ENCODE assay signal across 20 cellular contexts in the genomic region with DNA sequence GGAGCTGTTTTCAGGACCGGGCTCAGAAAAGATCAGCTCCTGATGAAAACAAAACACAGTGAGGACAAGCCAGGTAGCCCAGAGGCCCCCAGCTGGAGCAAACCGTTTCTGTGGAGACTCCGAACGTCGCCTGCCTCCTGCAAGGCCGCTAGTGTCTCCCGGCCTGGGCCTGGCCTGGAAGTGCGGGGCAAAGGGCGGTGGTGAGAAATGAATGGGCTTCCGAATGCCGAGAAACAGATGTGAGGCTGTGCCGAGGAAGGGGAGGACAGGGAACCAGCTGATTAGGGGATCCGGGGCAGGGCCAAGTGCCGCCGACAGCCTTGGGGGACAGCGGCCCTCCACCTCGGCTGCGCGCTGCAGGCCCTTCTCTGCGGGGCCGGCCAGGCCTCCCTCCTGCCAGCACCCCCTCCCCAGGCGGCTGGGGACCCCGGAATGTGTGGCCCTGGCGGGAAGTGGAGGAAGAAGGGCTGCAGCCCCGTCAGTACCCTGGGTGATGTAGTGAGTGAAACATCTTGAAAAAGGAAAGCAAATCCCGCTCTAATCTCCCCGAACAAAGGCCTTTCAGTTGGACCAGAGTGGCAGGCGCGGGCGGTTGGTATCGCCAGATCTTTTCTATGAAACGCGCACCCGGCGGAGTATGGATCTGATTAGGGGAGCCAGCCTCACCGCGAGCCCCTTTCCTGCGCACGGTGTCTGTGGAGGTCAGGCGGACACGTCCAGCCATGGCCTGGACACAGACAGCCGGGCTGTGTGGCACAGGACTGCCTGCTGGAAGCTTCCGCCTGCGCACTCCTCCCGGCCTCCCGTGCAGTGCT. TPM values are rescaled to one million over a fixed set of nuclear protein-coding genes. Genes with fewer than 3 reads are reported as not detected.
"Had no signal": no experiment of that assay in that cellular context is flagged by ENCODE, and none has a peak within 500 bp of the region (broad histone marks: within the 10 kb centered on the region; RNA-seq: fewer than 3 reads in every experiment).

No MANE protein-coding gene starts in this region.

- H3K27ac ChIP-seq: SK-N-MC had no signal

- ATAC-seq: activated T-helper 17 cell treated with anti-CD3 and anti-CD28 coated beads, Interleukin-2, amount 50 U/mL, for 72 hours; heart left ventricle; left lobe of liver; naive thymus-derived CD8-positive, alpha-beta T cell; T-cell had no signal

- H3K9me3 Mint-ChIP-seq: activated T-helper 17 cell treated with anti-CD3 and anti-CD28 coated beads, Interleukin-2, amount 50 U/mL, for 72 hours; memory B cell; naive thymus-derived CD8-positive, alpha-beta T cell; T-cell had no signal

- DNase-seq: activated CD4-positive, alpha-beta T cell treated with anti-CD3 and anti-CD28 coated beads, Interleukin-2, amount 50 U/mL, for 48 hours; activated naive CD4-positive, alpha-beta T cell treated with Interleukin-2 at 50 U/mL for 16 hours; central memory CD4-positive, alpha-beta T cell; cortex of kidney; heart left ventricle; naive thymus-derived CD8-positive, alpha-beta T cell; occipital lobe; small intestine; stimulated activated CD4-positive, alpha-beta T cell treated with anti-CD3 and anti-CD28 coated beads, Interleukin-4, amount 100 ng/mL, for 24 hours; stimulated activated naive CD4-positive, alpha-beta T cell; substantia nigra; T-cell; T1000 had no signal

- H3K27ac Mint-ChIP-seq: activated T-helper 17 cell treated with anti-CD3 and anti-CD28 coated beads, Interleukin-2, amount 50 U/mL, for 72 hours; memory B cell; naive thymus-derived CD8-positive, alpha-beta T cell; T-cell had no signal

- H3K27me3 Mint-ChIP-seq: activated T-helper 17 cell treated with anti-CD3 and anti-CD28 coated beads, Interleukin-2, amount 50 U/mL, for 72 hours; T-cell had no signal

- H3K4me1 Mint-ChIP-seq: activated T-helper 17 cell treated with anti-CD3 and anti-CD28 coated beads, Interleukin-2, amount 50 U/mL, for 72 hours; memory B cell; naive thymus-derived CD8-positive, alpha-beta T cell; T-cell had no signal

- H3K4me3 ChIP-seq: heart left ventricle, SK-N-MC, upper lobe of left lung had no signal

- FAIRE-seq: frontal cortex, islet of Langerhans, small intestine had no signal

- H3K9me3 ChIP-seq: heart left ventricle, upper lobe of left lung had no signal

- H3K36me3 ChIP-seq: heart left ventricle, upper lobe of left lung had no signal

- H3K4me3 Mint-ChIP-seq: activated T-helper 17 cell treated with anti-CD3 and anti-CD28 coated beads, Interleukin-2, amount 50 U/mL, for 72 hours; memory B cell; naive thymus-derived CD8-positive, alpha-beta T cell; T-cell had no signal

- H3K36me3 Mint-ChIP-seq: memory B cell; naive thymus-derived CD8-positive, alpha-beta T cell; T-cell had no signal

- H3K27me3 ChIP-seq: heart left ventricle, upper lobe of left lung had no signal

RNA-seq across cellular contexts. Expression of a gene that starts 52.6 kb away (rescaled TPM):
- total RNA-seq: activated T-helper 17 cell treated with anti-CD3 and anti-CD28 coated beads, Interleukin-2, amount 50 U/mL, for 72 hours; naive thymus-derived CD8-positive, alpha-beta T cell had no signal
- polyA plus RNA-seq: naive thymus-derived CD8-positive, alpha-beta T cell had no signal
